Comparison of ENCODE assay signal across 20 cellular contexts in genomic region chr3:52182691-52183090, GRCh38. TPM values are rescaled to one million over a fixed set of nuclear protein-coding genes. Genes with fewer than 3 reads are reported as not detected.
A peak's percentile ranks its signal among the peaks of the same experiment; 100 is the strongest.
DNase-seq lines count a peak whose midpoint lies in the region; ATAC-seq, FAIRE-seq and TF ChIP-seq lines count a peak whose summit lies in the region.
"Had no signal": no experiment of that assay in that cellular context is flagged by ENCODE, and none has a peak within 500 bp of the region (broad histone marks: within the 10 kb centered on the region; RNA-seq: fewer than 3 reads in every experiment).

No MANE protein-coding gene starts in this region.

- DNase-seq in cardiac septum (ENCODE audit: low spot score) (peak; percentile 43), Right ventricle myocardium superior (no peak), HepG2 (ENCODE audit: low spot score) (no peak), spleen (peak; percentile 29), foreskin fibroblast (no peak)
- DNase-seq in stimulated activated naive B cell treated with anti-CD40 and anti-IgM and Interleukin-4, amounts not matched to agents 10 μg/mL and 1 μg/mL and 100 μg/mL, for 72 hours: no peak
- no peak for DNase-seq in effector CD4-positive, alpha-beta T cell
- DNase-seq: AML-193, DMS79, MG63, NCI-H1417 treated with DMSO at 0.1 percent for 48 hours, NCI-H187, NCI-H446, NCI-H526 had no signal

- H3K4me1 ChIP-seq in HepG2 (ENCODE audit: insufficient read depth, low read length) (peaks cover 87% of the 10 kb centered on the region), spleen (peaks cover 0 to 37% (median 1%) of the 10 kb centered on the region in 6 donors)
- H3K4me1 ChIP-seq: Peyer's patch had no signal

- H3K4me1 Mint-ChIP-seq in activated T-helper 17 cell treated with anti-CD3 and anti-CD28 coated beads, Interleukin-2, amount 50 U/mL, for 72 hours: peaks cover 6% of the 10 kb centered on the region
- peaks cover 0 to 2% of the 10 kb centered on the region in 2 donors for H3K4me1 Mint-ChIP-seq in stimulated activated naive B cell treated with anti-CD40 and anti-IgM and Interleukin-4, amounts not matched to agents 10 μg/mL and 1 μg/mL and 100 μg/mL, for 72 hours

- H3K79me2 ChIP-seq in HepG2 (ENCODE audit: insufficient read depth, low read length): no peaks in the 10 kb centered on the region

- no peaks in the 10 kb centered on the region for H4K20me1 ChIP-seq in HepG2 (ENCODE audit: insufficient read depth, low read length)

- no peak overlapping the region for H3K4me3 Mint-ChIP-seq in activated T-helper 17 cell treated with anti-CD3 and anti-CD28 coated beads, Interleukin-2, amount 50 U/mL, for 72 hours
- no peak overlapping the region for H3K4me3 Mint-ChIP-seq in stimulated activated naive B cell treated with anti-CD40 and anti-IgM and Interleukin-4, amounts not matched to agents 10 μg/mL and 1 μg/mL and 100 μg/mL, for 72 hours

- H3K27me3 Mint-ChIP-seq in activated T-helper 17 cell treated with anti-CD3 and anti-CD28 coated beads, Interleukin-2, amount 50 U/mL, for 72 hours: no peaks in the 10 kb centered on the region
- H3K27me3 Mint-ChIP-seq in stimulated activated naive B cell treated with anti-CD40 and anti-IgM and Interleukin-4, amounts not matched to agents 10 μg/mL and 1 μg/mL and 100 μg/mL, for 72 hours: no peaks in the 10 kb centered on the region

- FAIRE-seq in HepG2 (lab: Jason Lieb, UNC): no peak
- FAIRE-seq: GM19239, H54 had no signal

- H3K9ac ChIP-seq in HepG2 (ENCODE audit: insufficient read depth, low read depth, low read length): no peak overlapping the region

- H3K9me3 ChIP-seq in HepG2 (ENCODE audit: low read length): no peaks in the 10 kb centered on the region
- no peaks in the 10 kb centered on the region for H3K9me3 ChIP-seq in spleen
- H3K9me3 ChIP-seq: MG63, Peyer's patch had no signal

- peak overlapping the region; percentile 68 for H3K27ac Mint-ChIP-seq in activated T-helper 17 cell treated with anti-CD3 and anti-CD28 coated beads, Interleukin-2, amount 50 U/mL, for 72 hours
- no peak overlapping the region for H3K27ac Mint-ChIP-seq in stimulated activated naive B cell treated with anti-CD40 and anti-IgM and Interleukin-4, amounts not matched to agents 10 μg/mL and 1 μg/mL and 100 μg/mL, for 72 hours

- TF ChIP-seq CTCF in HepG2 (CRISPR knock-in tag; IDR thresholded peaks at IDR 0.05) (no peak), spleen (IDR thresholded peaks at IDR 0.05 in 8 of 11, conservative IDR thresholded peaks at IDR 0.05 in 3 of 11) (no peak), foreskin fibroblast (IDR thresholded peaks at IDR 0.05; ENCODE audit: low read depth, low read length) (no peak)

- H3K4me3 ChIP-seq in HepG2 (replicated peaks in 1 of 3; ENCODE audit: insufficient read depth in 1 of 3, low read depth in 2 of 3, low read length in 3 of 3) (no peak overlapping the region), spleen (no peak overlapping the region), foreskin fibroblast (ENCODE audit: low read depth in 1 of 2, low read length in 2 of 2) (no peak overlapping the region)
- H3K4me3 ChIP-seq: MG63, Peyer's patch had no signal

- H2AFZ ChIP-seq in HepG2 (ENCODE audit: low read length): no peak overlapping the region

- no TSS peak for BruUV-seq in HepG2 (replicated peaks; lab: Mats Ljungman, UMichigan)

- 73% methylated on average over 2 of the region's 4 CpGs for WGBS in HepG2 (ENCODE audit: low lambda C conversion rate)
- 78 to 95% (median 92%) methylated on average over 3 to 4 of the region's 4 CpGs for WGBS in spleen, 5 donors

- POLR2A ChIA-PET in HepG2 (lab: Yijun Ruan, JAX): interaction anchor here (0.7 to 1.1 kb wide), 2 partner anchors 14 to 107 kb away, joined by 4 read pairs; no protein-coding TSS in a partner anchor

- H3K9me3 Mint-ChIP-seq in activated T-helper 17 cell treated with anti-CD3 and anti-CD28 coated beads, Interleukin-2, amount 50 U/mL, for 72 hours: no peaks in the 10 kb centered on the region
- no peaks in the 10 kb centered on the region for H3K9me3 Mint-ChIP-seq in stimulated activated naive B cell treated with anti-CD40 and anti-IgM and Interleukin-4, amounts not matched to agents 10 μg/mL and 1 μg/mL and 100 μg/mL, for 72 hours

- no peaks in the 10 kb centered on the region for H3K36me3 ChIP-seq in HepG2 (replicated peaks in 1 of 2; ENCODE audit: control insufficient read depth in 1 of 2, insufficient read depth in 2 of 2, low read length in 2 of 2)
- H3K36me3 ChIP-seq in spleen: no peaks in the 10 kb centered on the region
- H3K36me3 ChIP-seq: MG63, Peyer's patch had no signal

- TF ChIP-seq RAD21 in HepG2 (CRISPR knock-in tag; IDR thresholded peaks at IDR 0.05): no peak

- intact Hi-C loops in cardiac septum (cut with DNase I): no loop called here
- intact Hi-C loops in Right ventricle myocardium superior (cut with DNase I): no loop called here
- intact Hi-C loops in HepG2 (cut with micrococcal nuclease; ENCODE audit: unreplicated experiment): no loop called here
- intact Hi-C loops in spleen (cut with DNase I; ENCODE audit: low total_unique reads): no loop called here

- CTCF ChIA-PET in HepG2 (lab: Yijun Ruan, JAX; ENCODE audit: low intra/inter-chr PET ratio, low total read pairs): no interaction called here

- H3K4me2 ChIP-seq in HepG2 (ENCODE audit: low read depth, low read length): 0 out of 2 replicates have a peak overlapping the region, but pooled peaks have one; percentile 45

- in situ Hi-C loops in HepG2 (cut with HindIII; ENCODE audit: extremely low pct_ligation_motif_present, low pct_unique_long_range_greater_than_20kb): no loop called here

- ATAC-seq in Right ventricle myocardium superior (ENCODE audit: poor library complexity) (no peak), HepG2 (no peak)
- no peak for ATAC-seq in activated T-helper 17 cell treated with anti-CD3 and anti-CD28 coated beads, Interleukin-2, amount 50 U/mL, for 72 hours (replicated peaks)
- ATAC-seq in stimulated activated naive B cell treated with anti-CD40 and anti-IgM and Interleukin-4, amounts not matched to agents 10 μg/mL and 1 μg/mL and 100 μg/mL, for 72 hours (replicated peaks): no peak

- H3K27ac ChIP-seq in HepG2 (ENCODE audit: extremely low read length, insufficient read depth, low read length) (no peak overlapping the region), spleen (peak overlapping the region in 1 of 8 donors; percentile 21)
- H3K27ac ChIP-seq: C4-2B had no signal

- H3K27me3 ChIP-seq in HepG2 (ENCODE audit: control insufficient read depth in 1 of 2, insufficient read depth in 2 of 2, low read length in 2 of 2): no peaks in the 10 kb centered on the region
- H3K27me3 ChIP-seq in spleen (replicated peaks in 1 of 7): no peaks in the 10 kb centered on the region
- H3K27me3 ChIP-seq: MG63, Peyer's patch had no signal

- TF ChIP-seq EP300 in HepG2 (IDR thresholded peaks at IDR 0.05; ENCODE audit: low read depth in 2 of 2, low read length in 2 of 2) (no peak), HepG2 (CRISPR knock-in tag; IDR thresholded peaks at IDR 0.05; ENCODE audit: borderline replicate concordance) (no peak)

- TF ChIP-seq POLR2A in HepG2 (IDR thresholded peaks at IDR 0.05; ENCODE audit: insufficient read depth in 1 of 2, low read depth in 2 of 2, low read length in 2 of 2) (no peak), spleen (IDR thresholded peaks at IDR 0.05) (no peak)

- H3K36me3 Mint-ChIP-seq in activated T-helper 17 cell treated with anti-CD3 and anti-CD28 coated beads, Interleukin-2, amount 50 U/mL, for 72 hours (ENCODE audit: low read depth): no peaks in the 10 kb centered on the region
- H3K36me3 Mint-ChIP-seq in stimulated activated naive B cell treated with anti-CD40 and anti-IgM and Interleukin-4, amounts not matched to agents 10 μg/mL and 1 μg/mL and 100 μg/mL, for 72 hours: no peaks in the 10 kb centered on the region

RNA-seq across cellular contexts. Expression of gene ALAS1, which starts 15.3 kb away (rescaled TPM):
- total RNA-seq in cardiac septum: 154 TPM
- total RNA-seq in Right ventricle myocardium superior: 160 TPM
- 10 to 100 TPM; 66.1 to 72.7 TPM for total RNA-seq in activated T-helper 17 cell treated with anti-CD3 and anti-CD28 coated beads, Interleukin-2, amount 50 U/mL, for 72 hours
- 36.0 and 40.2 TPM in 2 replicates for total RNA-seq in HepG2 (2016; rRNA removed; fragmentation: Illumina TruSeq; extraction: Trizol)
- total RNA-seq in HepG2 (2016; cell fraction: cytosol; rRNA removed; fragmentation: Illumina TruSeq; extraction: Trizol; ENCODE audit: low read depth): 9.6 and 11.6 TPM in 2 replicates
- total RNA-seq in HepG2 (2016; cell fraction: insoluble cytoplasmic fraction; rRNA removed; fragmentation: Illumina TruSeq; extraction: Trizol): 33.6 and 35.3 TPM in 2 replicates
- 14.0 and 14.5 TPM in 2 replicates for total RNA-seq in HepG2 (2016; cell fraction: membrane; rRNA removed; fragmentation: Illumina TruSeq; extraction: Trizol)
- 16.9 and 18.1 TPM in 2 replicates for total RNA-seq in HepG2 (2016; cell fraction: nucleus; rRNA removed; fragmentation: Illumina TruSeq; extraction: Trizol)
- polyA plus RNA-seq in HepG2 (2011; rRNA removed): 39.0 and 43.2 TPM in 2 replicates
- polyA plus RNA-seq in HepG2 (2011; cell fraction: cytosol; rRNA removed): 41.2 and 50.6 TPM in 2 replicates
- polyA plus RNA-seq in HepG2 (2011; cell fraction: nucleus; rRNA removed): 30.0 and 30.9 TPM in 2 replicates
- polyA plus RNA-seq in HepG2 (2012): 19.8 and 27.7 TPM in 2 replicates
- polyA plus RNA-seq in HepG2 (2016; cell fraction: cytosol; fragmentation: Illumina TruSeq; extraction: Trizol; ENCODE audit: low read depth): 3.9 and 4.3 TPM in 2 replicates
- 27.6 and 42.4 TPM in 2 replicates for polyA plus RNA-seq in HepG2 (2016; cell fraction: insoluble cytoplasmic fraction; fragmentation: Illumina TruSeq; extraction: Trizol; ENCODE audit: low read depth)
- polyA plus RNA-seq in HepG2 (2016; cell fraction: membrane; fragmentation: Illumina TruSeq; extraction: Trizol; ENCODE audit: low read depth): 6.8 and 7.1 TPM in 2 replicates
- 26.7 and 30.3 TPM in 2 replicates for polyA plus RNA-seq in HepG2 (2016; cell fraction: nucleus; fragmentation: Illumina TruSeq; extraction: Trizol; ENCODE audit: insufficient read depth, low read depth)
- 49.6 and 54.7 TPM in 2 replicates for polyA minus RNA-seq in HepG2 (2011; rRNA and poly(A)+ RNA removed; ENCODE audit: low replicate concordance)
- polyA minus RNA-seq in HepG2 (2011; cell fraction: cytosol; rRNA and poly(A)+ RNA removed): 23.9 and 26.4 TPM in 2 replicates
- 17.3 and 19.0 TPM in 2 replicates for polyA minus RNA-seq in HepG2 (2011; cell fraction: nucleus; rRNA and poly(A)+ RNA removed)
- 10 to 100 TPM; 25.3 to 40.8 (median 33.8) TPM for total RNA-seq in spleen
- polyA plus RNA-seq in spleen: 10 to 100 TPM; 13.0 to 25.3 (median 15.4) TPM

RNA-seq across cellular contexts. Expression of gene POC1A, which starts 28.5 kb away (rescaled TPM):
- total RNA-seq in cardiac septum: 1.5 TPM
- 1.5 TPM for total RNA-seq in Right ventricle myocardium superior
- total RNA-seq in activated T-helper 17 cell treated with anti-CD3 and anti-CD28 coated beads, Interleukin-2, amount 50 U/mL, for 72 hours: 10 to 100 TPM; 19.5 to 28.1 TPM
- 20.0 and 22.5 TPM in 2 replicates for total RNA-seq in HepG2 (2016; rRNA removed; fragmentation: Illumina TruSeq; extraction: Trizol)
- 13.9 and 15.5 TPM in 2 replicates for total RNA-seq in HepG2 (2016; cell fraction: cytosol; rRNA removed; fragmentation: Illumina TruSeq; extraction: Trizol; ENCODE audit: low read depth)
- 20.6 and 21.0 TPM in 2 replicates for total RNA-seq in HepG2 (2016; cell fraction: insoluble cytoplasmic fraction; rRNA removed; fragmentation: Illumina TruSeq; extraction: Trizol)
- total RNA-seq in HepG2 (2016; cell fraction: membrane; rRNA removed; fragmentation: Illumina TruSeq; extraction: Trizol): 24.6 and 24.9 TPM in 2 replicates
- total RNA-seq in HepG2 (2016; cell fraction: nucleus; rRNA removed; fragmentation: Illumina TruSeq; extraction: Trizol): 11.2 and 11.3 TPM in 2 replicates
- 12.6 and 14.6 TPM in 2 replicates for polyA plus RNA-seq in HepG2 (2011; rRNA removed)
- 9.9 and 16.4 TPM in 2 replicates for polyA plus RNA-seq in HepG2 (2011; cell fraction: cytosol; rRNA removed)
- 9.4 and 12.5 TPM in 2 replicates for polyA plus RNA-seq in HepG2 (2011; cell fraction: nucleus; rRNA removed)
- polyA plus RNA-seq in HepG2 (2012): 5.8 and 9.6 TPM in 2 replicates
- 18.4 and 20.8 TPM in 2 replicates for polyA plus RNA-seq in HepG2 (2016; cell fraction: cytosol; fragmentation: Illumina TruSeq; extraction: Trizol; ENCODE audit: low read depth)
- 22.6 and 26.9 TPM in 2 replicates for polyA plus RNA-seq in HepG2 (2016; cell fraction: insoluble cytoplasmic fraction; fragmentation: Illumina TruSeq; extraction: Trizol; ENCODE audit: low read depth)
- polyA plus RNA-seq in HepG2 (2016; cell fraction: membrane; fragmentation: Illumina TruSeq; extraction: Trizol; ENCODE audit: low read depth): 23.5 and 25.2 TPM in 2 replicates
- 16.5 and 16.9 TPM in 2 replicates for polyA plus RNA-seq in HepG2 (2016; cell fraction: nucleus; fragmentation: Illumina TruSeq; extraction: Trizol; ENCODE audit: insufficient read depth, low read depth)
- 35.8 and 64.7 TPM in 2 replicates for polyA minus RNA-seq in HepG2 (2011; rRNA and poly(A)+ RNA removed; ENCODE audit: low replicate concordance)
- 4.6 and 7.1 TPM in 2 replicates for polyA minus RNA-seq in HepG2 (2011; cell fraction: cytosol; rRNA and poly(A)+ RNA removed)
- polyA minus RNA-seq in HepG2 (2011; cell fraction: nucleus; rRNA and poly(A)+ RNA removed): 8.0 TPM in 2 replicates
- 1 to 10 TPM; 1.6 to 4.4 (median 2.5) TPM for total RNA-seq in spleen
- polyA plus RNA-seq in spleen: 1 to 10 TPM; 2.4 to 3.2 (median 3.2) TPM

RNA-seq across cellular contexts. Expression of gene TLR9, which starts 42.8 kb away (rescaled TPM):
- total RNA-seq in cardiac septum: 0.16 TPM
- total RNA-seq in Right ventricle myocardium superior: 0.32 TPM
- under 1 TPM; 0.30 to 0.93 TPM for total RNA-seq in activated T-helper 17 cell treated with anti-CD3 and anti-CD28 coated beads, Interleukin-2, amount 50 U/mL, for 72 hours
- total RNA-seq in HepG2 (2016; rRNA removed; fragmentation: Illumina TruSeq; extraction: Trizol): not detected in 2 replicates
- not detected in 2 replicates for total RNA-seq in HepG2 (2016; cell fraction: cytosol; rRNA removed; fragmentation: Illumina TruSeq; extraction: Trizol; ENCODE audit: low read depth)
- total RNA-seq in HepG2 (2016; cell fraction: insoluble cytoplasmic fraction; rRNA removed; fragmentation: Illumina TruSeq; extraction: Trizol): not detected in 2 replicates
- not detected in 2 replicates for total RNA-seq in HepG2 (2016; cell fraction: membrane; rRNA removed; fragmentation: Illumina TruSeq; extraction: Trizol)
- not detected in 2 replicates for total RNA-seq in HepG2 (2016; cell fraction: nucleus; rRNA removed; fragmentation: Illumina TruSeq; extraction: Trizol)
- 0.08 TPM in 1 of 2 replicates, not detected in the other for polyA plus RNA-seq in HepG2 (2011; rRNA removed)
- polyA plus RNA-seq in HepG2 (2011; cell fraction: cytosol; rRNA removed): 0.01 TPM in 2 replicates
- polyA plus RNA-seq in HepG2 (2011; cell fraction: nucleus; rRNA removed): 0.88 and 0.95 TPM in 2 replicates
- 0.31 TPM in 1 of 2 replicates, not detected in the other for polyA plus RNA-seq in HepG2 (2012)
- not detected in 2 replicates for polyA plus RNA-seq in HepG2 (2016; cell fraction: cytosol; fragmentation: Illumina TruSeq; extraction: Trizol; ENCODE audit: low read depth)
- not detected in 2 replicates for polyA plus RNA-seq in HepG2 (2016; cell fraction: insoluble cytoplasmic fraction; fragmentation: Illumina TruSeq; extraction: Trizol; ENCODE audit: low read depth)
- polyA plus RNA-seq in HepG2 (2016; cell fraction: membrane; fragmentation: Illumina TruSeq; extraction: Trizol; ENCODE audit: low read depth): not detected in 2 replicates
- not detected in 2 replicates for polyA plus RNA-seq in HepG2 (2016; cell fraction: nucleus; fragmentation: Illumina TruSeq; extraction: Trizol; ENCODE audit: insufficient read depth, low read depth)
- polyA minus RNA-seq in HepG2 (2011; rRNA and poly(A)+ RNA removed; ENCODE audit: low replicate concordance): 0.14 TPM in 1 of 2 replicates, not detected in the other
- not detected in 2 replicates for polyA minus RNA-seq in HepG2 (2011; cell fraction: cytosol; rRNA and poly(A)+ RNA removed)
- 0.25 and 0.26 TPM in 2 replicates for polyA minus RNA-seq in HepG2 (2011; cell fraction: nucleus; rRNA and poly(A)+ RNA removed)
- total RNA-seq in spleen: 1 to 10 TPM; 2.3 to 7.7 (median 4.2) TPM
- 1 to 10 TPM in 1 of 3 donors, under 1 TPM in 1, not detected in 1; 0.55 to 3.8 TPM for polyA plus RNA-seq in spleen
- total RNA-seq: A172 had no signal

RNA-seq across cellular contexts. Expression of gene TWF2, which starts 56.3 kb away (rescaled TPM):
- total RNA-seq in cardiac septum (69.5 TPM), Right ventricle myocardium superior (131 TPM), HepG2 (2016; rRNA removed; fragmentation: Illumina TruSeq; extraction: Trizol) (45.5 and 49.1 TPM in 2 replicates), spleen (100 to 1,000 TPM in 1 of 7 donors, 10 to 100 TPM in 6; 57.5 to 109 (median 68.2) TPM)
- total RNA-seq in activated T-helper 17 cell treated with anti-CD3 and anti-CD28 coated beads, Interleukin-2, amount 50 U/mL, for 72 hours: 100 to 1,000 TPM in 1 of 2 donors, 10 to 100 TPM in 1; 89.9 to 159 TPM
- 9.3 and 10.4 TPM in 2 replicates for total RNA-seq in HepG2 (2016; cell fraction: cytosol; rRNA removed; fragmentation: Illumina TruSeq; extraction: Trizol; ENCODE audit: low read depth)
- total RNA-seq in HepG2 (2016; cell fraction: insoluble cytoplasmic fraction; rRNA removed; fragmentation: Illumina TruSeq; extraction: Trizol): 46.7 and 47.5 TPM in 2 replicates
- total RNA-seq in HepG2 (2016; cell fraction: membrane; rRNA removed; fragmentation: Illumina TruSeq; extraction: Trizol): 18.1 and 19.8 TPM in 2 replicates
- 19.0 and 20.5 TPM in 2 replicates for total RNA-seq in HepG2 (2016; cell fraction: nucleus; rRNA removed; fragmentation: Illumina TruSeq; extraction: Trizol)
- polyA plus RNA-seq in HepG2 (2011; rRNA removed) (108 and 123 TPM in 2 replicates), spleen (10 to 100 TPM; 47.3 to 71.4 (median 59.8) TPM)
- 139 and 201 TPM in 2 replicates for polyA plus RNA-seq in HepG2 (2011; cell fraction: cytosol; rRNA removed)
- 105 and 112 TPM in 2 replicates for polyA plus RNA-seq in HepG2 (2011; cell fraction: nucleus; rRNA removed)
- polyA plus RNA-seq in HepG2 (2012): 63.2 and 85.2 TPM in 2 replicates
- 10.6 and 11.3 TPM in 2 replicates for polyA plus RNA-seq in HepG2 (2016; cell fraction: cytosol; fragmentation: Illumina TruSeq; extraction: Trizol; ENCODE audit: low read depth)
- polyA plus RNA-seq in HepG2 (2016; cell fraction: insoluble cytoplasmic fraction; fragmentation: Illumina TruSeq; extraction: Trizol; ENCODE audit: low read depth): 55.3 and 58.3 TPM in 2 replicates
- 16.1 and 16.9 TPM in 2 replicates for polyA plus RNA-seq in HepG2 (2016; cell fraction: membrane; fragmentation: Illumina TruSeq; extraction: Trizol; ENCODE audit: low read depth)
- 37.2 and 39.4 TPM in 2 replicates for polyA plus RNA-seq in HepG2 (2016; cell fraction: nucleus; fragmentation: Illumina TruSeq; extraction: Trizol; ENCODE audit: insufficient read depth, low read depth)
- 46.6 and 135 TPM in 2 replicates for polyA minus RNA-seq in HepG2 (2011; rRNA and poly(A)+ RNA removed; ENCODE audit: low replicate concordance)
- 84.6 and 87.5 TPM in 2 replicates for polyA minus RNA-seq in HepG2 (2011; cell fraction: cytosol; rRNA and poly(A)+ RNA removed)
- polyA minus RNA-seq in HepG2 (2011; cell fraction: nucleus; rRNA and poly(A)+ RNA removed): 18.5 and 25.0 TPM in 2 replicates

Comparison
In these comparisons a context has a peak if more than half of its experiments do, and no peak if none do; other contexts are left out.
1. DNase-seq: peak in cardiac septum (single experiment) and spleen (single experiment); none in Right ventricle myocardium superior (single experiment), HepG2 (single experiment), foreskin fibroblast (0 of 2), stimulated activated naive B cell treated with anti-CD40 and anti-IgM and Interleukin-4, amounts not matched to agents 10 μg/mL and 1 μg/mL and 100 μg/mL, for 72 hours (single experiment) and effector CD4-positive, alpha-beta T cell (single experiment).